In the genomic region with DNA sequence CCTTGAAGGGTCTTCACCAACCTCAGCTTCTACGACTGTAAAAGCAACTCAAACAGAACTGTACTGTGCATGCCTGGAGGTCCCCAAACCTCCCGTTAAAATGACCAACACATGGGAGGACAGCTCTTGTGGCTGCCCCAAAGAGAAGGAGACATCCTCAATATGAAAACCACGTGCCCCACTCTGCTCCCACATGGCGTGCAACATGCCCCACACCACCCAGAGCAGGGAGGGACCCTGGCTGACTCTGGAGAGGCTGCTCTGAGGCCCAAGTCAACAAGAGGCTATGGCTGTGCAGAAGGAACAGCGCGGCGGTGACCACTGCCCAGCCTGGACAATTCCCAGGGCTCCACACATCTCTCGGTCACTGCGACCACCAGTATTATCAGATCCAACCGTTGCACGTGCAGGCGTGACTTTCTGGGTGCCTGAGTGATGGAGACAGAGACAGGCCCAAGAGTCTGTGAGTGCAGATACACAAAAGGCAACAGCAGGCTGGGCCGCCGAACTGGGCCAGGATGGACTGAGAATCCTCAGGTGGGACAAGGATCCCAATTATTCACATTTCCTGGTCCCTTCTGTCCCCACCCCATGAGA, we compare ENCODE assay signal across 8 cellular contexts. TPM values are rescaled to one million over a fixed set of nuclear protein-coding genes. Genes with fewer than 3 reads are reported as not detected.
DNase-seq lines count a peak whose midpoint lies in the region; ATAC-seq and TF ChIP-seq lines count a peak whose summit lies in the region.

No MANE protein-coding gene starts in this region.

- no peaks in the 10 kb centered on the region for H3K27me3 ChIP-seq in fibroblast of lung (ENCODE audit: control insufficient read depth, insufficient read depth, low read length)

- ATAC-seq in T-cell (replicated peaks in 1 of 4) (no peak), HG03432 (IDR thresholded peaks at IDR 0.05; ENCODE audit: unreplicated experiment) (no peak)
- ATAC-seq in stimulated activated naive B cell treated with anti-CD40 and anti-IgM and Interleukin-4, amounts not matched to agents 10 μg/mL and 1 μg/mL and 100 μg/mL, for 72 hours (replicated peaks), result no peak

- H3K27me3 Mint-ChIP-seq in T-cell, result no peaks in the 10 kb centered on the region
- H3K27me3 Mint-ChIP-seq in stimulated activated naive B cell treated with anti-CD40 and anti-IgM and Interleukin-4, amounts not matched to agents 10 μg/mL and 1 μg/mL and 100 μg/mL, for 72 hours, result no peaks in the 10 kb centered on the region

- H3K4me2 ChIP-seq in fibroblast of lung (ENCODE audit: extremely low read depth, insufficient read depth, low read length), result peak overlapping the region; percentile 90

- no peak overlapping the region for H3K27ac ChIP-seq in fibroblast of lung (ENCODE audit: insufficient read depth, low read length)

- no peaks in the 10 kb centered on the region for H3K9me3 Mint-ChIP-seq in T-cell
- peaks cover 0 to 5% of the 10 kb centered on the region in 2 donors for H3K9me3 Mint-ChIP-seq in stimulated activated naive B cell treated with anti-CD40 and anti-IgM and Interleukin-4, amounts not matched to agents 10 μg/mL and 1 μg/mL and 100 μg/mL, for 72 hours

- no peak overlapping the region for H3K9ac ChIP-seq in fibroblast of lung (ENCODE audit: insufficient read depth, low read length)

- H3K27ac Mint-ChIP-seq in T-cell, result peak overlapping the region; percentile 87 to 91
- peak overlapping the region; percentile 97 for H3K27ac Mint-ChIP-seq in stimulated activated naive B cell treated with anti-CD40 and anti-IgM and Interleukin-4, amounts not matched to agents 10 μg/mL and 1 μg/mL and 100 μg/mL, for 72 hours

- no peak overlapping the region for H2AFZ ChIP-seq in fibroblast of lung (ENCODE audit: low read length)

- peaks cover 14% of the 10 kb centered on the region for H3K4me1 ChIP-seq in fibroblast of lung (ENCODE audit: control insufficient read depth, extremely low read depth, insufficient read depth, low read length)

- CTCF ChIA-PET in T-cell (lab: Charles Lee), result no interaction called here

- H3K79me2 ChIP-seq in fibroblast of lung (ENCODE audit: control insufficient read depth, insufficient read depth, low read length), result peaks cover 9% of the 10 kb centered on the region

- H3K4me1 Mint-ChIP-seq in T-cell, result peaks cover 27 to 39% (median 28%) of the 10 kb centered on the region in 3 donors
- H3K4me1 Mint-ChIP-seq in stimulated activated naive B cell treated with anti-CD40 and anti-IgM and Interleukin-4, amounts not matched to agents 10 μg/mL and 1 μg/mL and 100 μg/mL, for 72 hours, result peaks cover 20 to 36% of the 10 kb centered on the region in 2 donors

- H3K9me3 ChIP-seq in fibroblast of lung (ENCODE audit: control insufficient read depth, insufficient read depth, low read depth, low read length), result no peaks in the 10 kb centered on the region

- POLR2A ChIA-PET in T-cell (lab: Charles Lee), result no interaction called here

- H3K4me3 ChIP-seq in fibroblast of lung (replicated peaks in 1 of 4; ENCODE audit: control extremely low read depth in 1 of 4, insufficient read depth in 1 of 4, low read depth in 3 of 4, low read length in 4 of 4), result peak overlapping the region; percentile 50 to 61 (median 58)

- TF ChIP-seq CTCF in fibroblast of lung (conservative IDR thresholded peaks at IDR 0.05 in 1 of 2, IDR thresholded peaks at IDR 0.05 in 1 of 2; ENCODE audit: low read depth in 1 of 2, low read length in 2 of 2), result no peak

- DNase-seq in NCI-H82 (lab: John Stamatoyannopoulos, UW) (peak; percentile 55), NCI-H82 treated with DMSO at 0.1 percent for 48 hours (lab: John Stamatoyannopoulos, UW; ENCODE audit: unreplicated experiment) (no peak), T-cell (no peak), fibroblast of lung (ENCODE audit: low read depth in 2 of 2) (no peak), dedifferentiated amniotic fluid mesenchymal stem cell (ENCODE audit: extremely low spot score) (no peak), COLO668 (lab: John Stamatoyannopoulos, UW; ENCODE audit: unreplicated experiment) (no peak)
- DNase-seq in stimulated activated naive B cell treated with anti-CD40 and anti-IgM and Interleukin-4, amounts not matched to agents 10 μg/mL and 1 μg/mL and 100 μg/mL, for 72 hours, result no peak

- H3K4me3 Mint-ChIP-seq in T-cell, result peak overlapping the region; percentile 83 to 89 (median 87)
- peak overlapping the region; percentile 87 to 89 for H3K4me3 Mint-ChIP-seq in stimulated activated naive B cell treated with anti-CD40 and anti-IgM and Interleukin-4, amounts not matched to agents 10 μg/mL and 1 μg/mL and 100 μg/mL, for 72 hours

- H3K36me3 Mint-ChIP-seq in T-cell, result peaks cover 22% of the 10 kb centered on the region
- H3K36me3 Mint-ChIP-seq in stimulated activated naive B cell treated with anti-CD40 and anti-IgM and Interleukin-4, amounts not matched to agents 10 μg/mL and 1 μg/mL and 100 μg/mL, for 72 hours, result peaks cover 29 to 41% of the 10 kb centered on the region in 2 donors

- H4K20me1 ChIP-seq in fibroblast of lung (ENCODE audit: control insufficient read depth, extremely low read depth, insufficient read depth, low read length), result no peaks in the 10 kb centered on the region

- peaks cover 2% of the 10 kb centered on the region for H3K36me3 ChIP-seq in fibroblast of lung (ENCODE audit: control insufficient read depth, insufficient read depth, low read length)

RNA-seq across cellular contexts. Expression of a gene that starts 1.4 kb away (rescaled TPM):
- total RNA-seq in T-cell (10 to 100 TPM in 4 of 5 donors, 1 to 10 TPM in 1; 7.3 to 18.3 (median 11.1) TPM), fibroblast of lung (6.7 and 7.8 TPM in 2 replicates)
- polyA plus RNA-seq in fibroblast of lung, result 2.5 and 4.7 TPM in 2 replicates
- 1.5 and 3.6 TPM in 2 replicates for polyA plus RNA-seq in fibroblast of lung (2012)
- 0.47 and 2.8 TPM in 2 replicates for polyA minus RNA-seq in fibroblast of lung (ENCODE audit: low replicate concordance)

RNA-seq across cellular contexts. Expression of a gene that starts 32.2 kb away (rescaled TPM):
- 10 to 100 TPM; 37.2 to 84.9 (median 70.8) TPM for total RNA-seq in T-cell
- 66.5 and 68.5 TPM in 2 replicates for total RNA-seq in fibroblast of lung
- 16.4 and 17.5 TPM in 2 replicates for polyA plus RNA-seq in fibroblast of lung
- 28.3 and 34.2 TPM in 2 replicates for polyA plus RNA-seq in fibroblast of lung (2012)
- 54.8 and 71.1 TPM in 2 replicates for polyA minus RNA-seq in fibroblast of lung (ENCODE audit: low replicate concordance)
